29 cellular contexts compared by ENCODE assay signal in the genomic region with DNA sequence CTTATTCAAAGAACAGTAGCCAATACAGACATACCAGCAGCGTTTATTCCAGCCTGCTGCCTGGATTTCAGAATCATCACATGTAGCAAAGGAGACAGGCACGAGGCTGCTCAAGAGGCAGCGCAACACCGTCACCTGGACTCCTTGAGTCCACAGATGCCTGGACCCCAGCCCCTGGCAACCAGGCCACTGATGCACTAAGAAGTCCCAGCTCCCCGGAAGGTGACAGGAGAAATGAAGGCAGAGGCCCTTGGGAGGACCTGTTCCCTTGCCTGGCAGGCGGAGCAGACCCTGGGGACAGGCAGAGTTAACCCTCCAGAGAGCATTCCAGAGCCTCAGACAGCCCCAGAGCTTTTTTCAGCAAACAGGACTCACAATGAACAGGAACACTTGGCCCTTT. TPM values are rescaled to one million over a fixed set of nuclear protein-coding genes. Genes with fewer than 3 reads are reported as not detected.
"Had no signal": no experiment of that assay in that cellular context is flagged by ENCODE, and none has a peak within 500 bp of the region (broad histone marks: within the 10 kb centered on the region; RNA-seq: fewer than 3 reads in every experiment).

No MANE protein-coding gene starts in this region.

- H3K4me1 Mint-ChIP-seq: neural progenitor cell had no signal

- H3K4me3 Mint-ChIP-seq: activated CD4-positive, alpha-beta T cell treated with anti-CD3 and anti-CD28 coated beads, Interleukin-2, amount 10 ng/mL, durations not matched to agents 7 days and 5 days; activated naive CD8-positive, alpha-beta T cell; activated T-cell treated with anti-CD3 and anti-CD28 coated beads, Interleukin-2, amount 50 U/mL, for 24 hours; naive B cell; neural progenitor cell; T-cell; T-helper 2 cell treated with Interferon-gamma antibody and Interleukin-4, amounts not matched to agents 5 μg/mL and 100 μg/mL, for 36 hours had no signal

- H3K9me3 Mint-ChIP-seq: activated CD4-positive, alpha-beta T cell treated with anti-CD3 and anti-CD28 coated beads, Interleukin-2, amount 10 ng/mL, durations not matched to agents 7 days and 5 days; activated T-cell treated with anti-CD3 and anti-CD28 coated beads, Interleukin-2, amount 50 U/mL, for 24 hours; activated T-helper 2 cell treated with anti-CD3 and anti-CD28 coated beads, Interferon-gamma antibody, Interleukin-2, Interleukin-4, amounts not matched to agents 10 μg/mL and 5 μg/mL and 100 μg/mL, durations not matched to agents 14 hours and 24 hours and 36 hours; neural progenitor cell; T-cell; T-helper 2 cell treated with Interferon-gamma antibody and Interleukin-4, amounts not matched to agents 5 μg/mL and 100 μg/mL, for 36 hours had no signal

- H3K4me3 ChIP-seq: adrenal gland, breast epithelium, coronary artery, left lung, lung, neural progenitor cell, prostate gland, right atrium auricular region, tibial artery had no signal

- H3K27ac Mint-ChIP-seq: activated CD4-positive, alpha-beta T cell treated with anti-CD3 and anti-CD28 coated beads, Interleukin-2, amount 10 ng/mL, durations not matched to agents 7 days and 5 days; activated naive CD8-positive, alpha-beta T cell; activated T-cell treated with anti-CD3 and anti-CD28 coated beads, Interleukin-2, amount 50 U/mL, for 24 hours; activated T-helper 2 cell treated with anti-CD3 and anti-CD28 coated beads, Interferon-gamma antibody, Interleukin-2, Interleukin-4, amounts not matched to agents 10 μg/mL and 5 μg/mL and 100 μg/mL, durations not matched to agents 14 hours and 24 hours and 36 hours; naive B cell; neural progenitor cell; T-cell; T-helper 2 cell treated with Interferon-gamma antibody and Interleukin-4, amounts not matched to agents 5 μg/mL and 100 μg/mL, for 36 hours had no signal

- H3K27me3 ChIP-seq: adrenal gland, breast epithelium, foreskin keratinocyte, left lung, neural progenitor cell, right atrium auricular region, tibial artery had no signal

- FAIRE-seq: astrocyte, endometrium had no signal

- DNase-seq: activated CD4-positive, alpha-beta T cell treated with anti-CD3 and anti-CD28 coated beads, Interleukin-2, amount 10 ng/mL, durations not matched to agents 7 days and 5 days; activated CD4-positive, CD25-positive, alpha-beta regulatory T cell treated with anti-CD3 and anti-CD28 coated beads, Interleukin-2, amount 50 U/mL, for 72 hours; activated CD8-positive, alpha-beta memory T cell treated with anti-CD3 and anti-CD28 coated beads, Interleukin-2, amount 50 U/mL, for 4 hours; activated naive CD4-positive, alpha-beta T cell; activated T-cell treated with anti-CD3 and anti-CD28 coated beads, Interleukin-2, amount 50 U/mL, for 24 hours; adrenal gland; erythroblast; foreskin keratinocyte; left lung; naive B cell; SK-N-SH; stimulated activated CD4-positive, alpha-beta T cell treated with anti-CD3 and anti-CD28 coated beads, Interleukin-12 subunit alpha, Interleukin-12 subunit beta, amount 100 ng/mL, for 4 hours; stimulated activated CD4-positive, alpha-beta T cell treated with anti-CD3 and anti-CD28 coated beads, Interleukin-4, amount 100 ng/mL, for 4 hours; stimulated activated naive CD8-positive, alpha-beta T cell treated with anti-CD3 and anti-CD28 coated beads, Interleukin-15, Interleukin-2, amounts not matched to agents 100 U/mL and 50 U/mL, for 24 hours; T-cell; tibial artery had no signal

- H3K27ac ChIP-seq: adrenal gland, breast epithelium, coronary artery, foreskin keratinocyte, left lung, neural progenitor cell, prostate gland, right atrium auricular region, tibial artery, VCaP had no signal

- H3K9me3 ChIP-seq: adrenal gland, breast epithelium, left lung, prostate gland, right atrium auricular region, SK-N-SH, tibial artery had no signal

- H3K36me3 ChIP-seq: breast epithelium, neural progenitor cell had no signal

- H3K4me1 ChIP-seq: adrenal gland, neural progenitor cell, prostate gland, right atrium auricular region, tibial artery had no signal

- H3K27me3 Mint-ChIP-seq: activated CD4-positive, alpha-beta T cell treated with anti-CD3 and anti-CD28 coated beads, Interleukin-2, amount 10 ng/mL, durations not matched to agents 7 days and 5 days; activated naive CD8-positive, alpha-beta T cell; activated T-cell treated with anti-CD3 and anti-CD28 coated beads, Interleukin-2, amount 50 U/mL, for 24 hours; naive B cell; T-cell had no signal

- H3K9ac ChIP-seq: neural progenitor cell, SK-N-SH had no signal

RNA-seq across cellular contexts. Expression of gene SMIM5, which starts 16.5 kb away (rescaled TPM):
- total RNA-seq: foreskin keratinocyte, glomerular endothelial cell had no signal
